1 cellular context compared by ENCODE assay signal in the genomic region with DNA sequence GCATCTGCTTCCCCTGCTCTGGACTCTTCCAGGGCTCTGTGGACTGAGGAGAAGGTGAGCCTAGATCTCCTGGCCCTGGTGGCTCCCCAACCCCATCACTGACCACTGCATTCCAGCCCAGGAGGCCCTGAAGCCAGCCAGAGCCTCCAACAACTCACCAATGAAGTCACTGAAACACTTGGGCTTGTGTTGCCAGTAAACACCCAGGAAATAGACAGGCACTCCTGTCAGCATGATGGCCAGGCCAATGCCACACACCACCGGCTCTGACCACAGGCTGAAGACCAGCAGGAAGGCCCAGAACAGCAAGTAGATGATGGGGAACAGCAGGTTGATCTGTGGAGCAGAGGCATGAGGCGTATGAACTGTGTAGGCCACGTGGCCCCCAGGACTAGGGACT.
TF ChIP-seq lines count a peak whose summit lies in the region.

No MANE protein-coding gene starts in this region.

TF ChIP-seq in WTC11, 78 proteins besides CTCF, POLR2A, EP300 and RAD21:
- TF ChIP-seq JAZF1 (CRISPR knock-in tag; IDR thresholded peaks at IDR 0.05) = no peak
- no peak for TF ChIP-seq ESRRA (CRISPR knock-in tag; IDR thresholded peaks at IDR 0.05; ENCODE audit: borderline replicate concordance)
- no peak for TF ChIP-seq HMGA2 (CRISPR knock-in tag; IDR thresholded peaks at IDR 0.05)
- no peak for TF ChIP-seq CREB1 (CRISPR knock-in tag; IDR thresholded peaks at IDR 0.05)
- TF ChIP-seq NR3C1 (CRISPR knock-in tag; conservative IDR thresholded peaks at IDR 0.05; ENCODE audit: low read depth) = no peak
- no peak for TF ChIP-seq IRF2 (CRISPR knock-in tag; IDR thresholded peaks at IDR 0.05; ENCODE audit: borderline replicate concordance, low read depth)
TF ChIP-seq in WTC11: peak in this region for 0.
